8 cellular contexts compared by ENCODE assay signal in the genomic region with DNA sequence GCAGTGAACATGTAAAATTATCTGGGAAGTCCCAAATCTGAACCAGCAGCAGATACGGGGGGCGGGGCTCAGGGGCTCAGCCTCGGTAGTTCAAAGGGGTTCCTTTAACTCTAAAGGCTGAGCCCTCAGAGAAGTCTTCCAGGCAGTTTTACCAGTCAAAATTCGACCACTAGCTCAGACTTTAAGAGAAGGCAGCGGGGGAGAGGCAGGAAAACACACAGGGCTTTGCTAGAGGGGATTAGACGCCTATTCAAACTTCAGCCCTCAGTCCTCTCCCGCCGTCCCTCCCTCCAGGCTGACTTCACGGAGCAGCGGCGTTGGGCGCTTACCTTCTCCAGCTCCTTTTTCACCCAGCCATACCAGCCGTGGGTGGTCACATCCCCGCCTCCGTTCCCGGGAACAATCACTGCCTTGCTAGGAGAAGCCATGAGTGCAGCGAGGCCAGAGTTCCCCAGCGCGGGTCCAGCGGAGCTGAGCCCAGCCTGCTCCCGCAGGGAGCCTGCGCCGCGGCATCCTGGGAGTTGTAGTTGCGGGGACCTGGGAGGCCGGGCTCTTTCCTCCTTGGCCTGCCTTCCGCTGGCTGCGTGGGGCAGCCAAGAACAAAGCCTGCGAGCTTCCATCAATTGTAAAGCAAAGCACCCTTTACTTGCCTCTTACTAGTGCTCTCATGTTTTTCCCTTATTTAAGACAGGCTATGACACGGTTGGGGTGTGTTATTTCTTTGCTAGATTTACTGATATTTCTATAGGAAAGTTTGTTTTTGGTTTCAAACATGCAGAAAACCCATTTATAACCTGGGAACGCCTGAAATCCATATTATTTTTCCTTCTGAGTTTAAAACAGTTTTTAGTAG. TPM values are rescaled to one million over a fixed set of nuclear protein-coding genes. Genes with fewer than 3 reads are reported as not detected.
DNase-seq lines count a peak whose midpoint lies in the region; FAIRE-seq and TF ChIP-seq lines count a peak whose summit lies in the region.

A gene (minus strand): TSS at position 486 of the 853 bp plus-strand sequence. CDS start 58 bp downstream, at position 428.

- H2AFZ ChIP-seq in neuronal stem cell (ENCODE audit: low read length), result peak within 1 kb of the TSS; percentile 97

- H3K36me3 ChIP-seq in SJSA1, result peaks cover 7% of the 10 kb centered on the region; the same call in 1 of the 2 replicates
- peaks cover 7 to 21% of the 10 kb centered on the region in 2 donors for H3K36me3 ChIP-seq in neuronal stem cell (replicated peaks in 1 of 2; ENCODE audit: control insufficient read depth in 2 of 2, insufficient read depth in 2 of 2, low read length in 2 of 2)
- peaks cover 7 to 17% (median 12%) of the 10 kb centered on the region in 5 donors for H3K36me3 ChIP-seq in subcutaneous abdominal adipose tissue (ENCODE audit: control insufficient read depth in 5 of 5, insufficient read depth in 5 of 5, low read length in 5 of 5)

- no peak within 1 kb of the TSS for H2AK5ac ChIP-seq in neuronal stem cell (ENCODE audit: low read depth, low read length)

- H3K27ac ChIP-seq in SJSA1 (no peak within 1 kb of the TSS), neuronal stem cell (replicated peaks; ENCODE audit: low read length) (peak within 1 kb of the TSS; percentile 96), subcutaneous abdominal adipose tissue (ENCODE audit: low read depth, low read length) (peak within 1 kb of the TSS; percentile 57)

- in situ Hi-C loops in G401 (cut with HindIII; ENCODE audit: low sequenced_read_pairs), result no loop called here

- peaks cover 4% of the 10 kb centered on the region; the same call in 1 of the 2 replicates for H3K4me1 ChIP-seq in SJSA1 (replicated peaks)
- peaks cover 0 to 3% of the 10 kb centered on the region in 2 donors for H3K4me1 ChIP-seq in neuronal stem cell (ENCODE audit: control insufficient read depth in 2 of 2, insufficient read depth in 1 of 2, low read depth in 1 of 2, low read length in 2 of 2)
- H3K4me1 ChIP-seq in subcutaneous abdominal adipose tissue (ENCODE audit: control insufficient read depth in 5 of 5, insufficient read depth in 5 of 5, low read length in 5 of 5), result peaks cover 0 to 16% (median 15%) of the 10 kb centered on the region in 5 donors

- no peak within 1 kb of the TSS for H2BK120ac ChIP-seq in neuronal stem cell (ENCODE audit: low read depth, low read length)

- H3K4me3 ChIP-seq in SJSA1, result peak within 1 kb of the TSS; percentile 66
- H3K4me3 ChIP-seq in neuronal stem cell (ENCODE audit: low read length in 2 of 2), result peak within 1 kb of the TSS; percentile 84 to 89
- H3K4me3 ChIP-seq in subcutaneous abdominal adipose tissue (ENCODE audit: low read depth in 1 of 5, low read length in 5 of 5), result peak within 1 kb of the TSS; percentile 88 to 98 (median 96)

- DNase-seq in G401 (ENCODE audit: low spot score) (peak; percentile 90), H54 (ENCODE audit: insufficient read length, low spot score) (peak; percentile 81), LoVo (ENCODE audit: low spot score) (peak; percentile 86), SJSA1 (ENCODE audit: low read depth in 1 of 2, low spot score in 2 of 2) (peak; percentile 73 to 85), frontal cortex (ENCODE audit: low spot score in 2 of 2) (peak; percentile 50 to 73), neuronal stem cell (ENCODE audit: low spot score) (peak; percentile 82)
- DNase-seq in activated gamma-delta T cell treated with anti-CD3 and anti-CD28 coated beads, Interleukin-2, amount 50 U/mL, for 16 hours (ENCODE audit: low read depth), result peak; percentile 51

- no peak within 1 kb of the TSS for H2BK12ac ChIP-seq in neuronal stem cell (ENCODE audit: low read length)

- H3K9me3 ChIP-seq in SJSA1 (replicated peaks), result no peaks in the 10 kb centered on the region
- H3K9me3 ChIP-seq in neuronal stem cell (replicated peaks in 1 of 2; ENCODE audit: control insufficient read depth in 2 of 2, insufficient read depth in 1 of 2, low read depth in 1 of 2, low read length in 2 of 2), result peaks cover 0 to 2% of the 10 kb centered on the region in 2 donors
- no peaks in the 10 kb centered on the region for H3K9me3 ChIP-seq in subcutaneous abdominal adipose tissue (ENCODE audit: control insufficient read depth in 5 of 5, low read length in 5 of 5)

- H3K23ac ChIP-seq in neuronal stem cell (ENCODE audit: low read depth, low read length, poor library complexity), result peak within 1 kb of the TSS; percentile 80

- TF ChIP-seq POLR2A in H54 (IDR thresholded peaks at IDR 0.05; ENCODE audit: low read depth, low read length), result peak; percentile 84

- H2BK15ac ChIP-seq in neuronal stem cell (ENCODE audit: low read length), result no peak within 1 kb of the TSS

- peak within 1 kb of the TSS; percentile 53 for H3K4me2 ChIP-seq in neuronal stem cell (ENCODE audit: insufficient read depth, low read length, poor library complexity, severe bottlenecking)

- H3K14ac ChIP-seq in neuronal stem cell (ENCODE audit: low read length), result no peak within 1 kb of the TSS

- H3K27me3 ChIP-seq in SJSA1 (replicated peaks) (no peaks in the 10 kb centered on the region), neuronal stem cell (ENCODE audit: control insufficient read depth in 3 of 3, insufficient read depth in 3 of 3, low read depth in 1 of 3, low read length in 3 of 3) (no peaks in the 10 kb centered on the region), subcutaneous abdominal adipose tissue (ENCODE audit: control insufficient read depth in 5 of 5, insufficient read depth in 4 of 5, low read length in 5 of 5) (no peaks in the 10 kb centered on the region)

- peak within 1 kb of the TSS; percentile 96 for H3K18ac ChIP-seq in neuronal stem cell (ENCODE audit: low read length)

- WGBS in neuronal stem cell (ENCODE audit: extremely low coverage in 2 of 2, insufficient read length in 2 of 2, insufficient replicate concordance in 1 of 2), 2 donors, result no CpG with 5 or more reads among the region's 31 CpGs

- FAIRE-seq in H54 (lab: Jason Lieb, UNC) (peak; percentile 41), frontal cortex (lab: Jason Lieb, UNC) (no peak)

- H2BK5ac ChIP-seq in neuronal stem cell (ENCODE audit: low read length), result peak within 1 kb of the TSS; percentile 91

- H3K79me1 ChIP-seq in neuronal stem cell (ENCODE audit: low read depth, low read length), result no peaks in the 10 kb centered on the region

- H4K8ac ChIP-seq in neuronal stem cell (ENCODE audit: low read depth, low read length), result no peak within 1 kb of the TSS

- H4K91ac ChIP-seq in neuronal stem cell (ENCODE audit: low read depth, low read length, poor library complexity), result no peak within 1 kb of the TSS

- H3K9ac ChIP-seq in neuronal stem cell (ENCODE audit: low read depth, low read length, poor library complexity) (peak within 1 kb of the TSS; percentile 94), subcutaneous abdominal adipose tissue (ENCODE audit: low read length in 5 of 5) (peak within 1 kb of the TSS; percentile 91 to 96 (median 95))

- H3K4ac ChIP-seq in neuronal stem cell (ENCODE audit: low read length), result no peak within 1 kb of the TSS

RNA-seq across cellular contexts. Expression of the gene that starts here (rescaled TPM):
- total RNA-seq in G401 (2014; rRNA removed; shearing (Covaris generic)), result 22.3 and 35.5 TPM in 2 replicates
- 15.9 and 24.2 TPM in 2 replicates for total RNA-seq in SJSA1 (2014; rRNA removed; shearing (Covaris generic))
- total RNA-seq in frontal cortex, result 26.5 TPM
- 15.3 TPM for polyA plus RNA-seq in neuronal stem cell (2013, experiment 1 of 2)
- polyA plus RNA-seq in neuronal stem cell (2013, experiment 2 of 2), result 15.0 TPM
